Comparison of ENCODE assay signal across 17 cellular contexts in genomic region chr2:47028846-47029560, GRCh38.
DNase-seq lines count a peak whose midpoint lies in the region; ATAC-seq and TF ChIP-seq lines count a peak whose summit lies in the region.
"Had no signal": no experiment of that assay in that cellular context is flagged by ENCODE, and none has a peak within 500 bp of the region (broad histone marks: within the 10 kb centered on the region; RNA-seq: fewer than 3 reads in every experiment).

No MANE protein-coding gene starts in this region.

- H3K4me1 ChIP-seq in right atrium auricular region (peaks cover 0 to 85% of the 10 kb centered on the region in 2 donors), breast epithelium (peaks cover 10 to 18% of the 10 kb centered on the region in 2 donors)

- H3K27ac ChIP-seq in right atrium auricular region (no peak overlapping the region), KOPT-K1 (ENCODE audit: low read depth, low read length, poor library complexity, severe bottlenecking) (peak overlapping the region; percentile 6), breast epithelium (peak overlapping the region; percentile 17 to 22), substantia nigra (ENCODE audit: low read depth, low read length, poor library complexity, severe bottlenecking) (peak overlapping the region; percentile 14)
- H3K27ac ChIP-seq: cardiac muscle cell, uterus had no signal

- no peak for TF ChIP-seq CTCF in right atrium auricular region (IDR thresholded peaks at IDR 0.05)
- TF ChIP-seq CTCF in breast epithelium (IDR thresholded peaks at IDR 0.05): no peak

- no peak for ATAC-seq in Right ventricle myocardium inferior

- H3K27me3 ChIP-seq in right atrium auricular region: no peaks in the 10 kb centered on the region
- H3K27me3 ChIP-seq in breast epithelium: no peaks in the 10 kb centered on the region
- H3K27me3 ChIP-seq: cardiac muscle cell, esophagus squamous epithelium, uterus had no signal

- peak; percentile 45 for DNase-seq in Right ventricle myocardium inferior (ENCODE audit: missing footprints)
- no peak for DNase-seq in right atrium auricular region (ENCODE audit: low spot score)
- peak; percentile 62 to 83 for DNase-seq in breast epithelium (ENCODE audit: low spot score in 2 of 2)
- no peak for DNase-seq in substantia nigra (lab: John Stamatoyannopoulos, UW)
- DNase-seq in NCI-H1092 treated with DMSO at 0.1 percent for 48 hours (lab: John Stamatoyannopoulos, UW): no peak
- DNase-seq in AG08396 (ENCODE audit: low spot score): no peak
- no peak for DNase-seq in activated naive CD4-positive, alpha-beta T cell treated with anti-CD3 and anti-CD28 coated beads, Interleukin-2, amount 50 U/mL, for 16 hours
- DNase-seq: activated CD4-positive, alpha-beta memory T cell treated with anti-CD3 and anti-CD28 coated beads for 36 hours; activated T-cell treated with anti-CD3 and anti-CD28 coated beads, Interleukin-2, amount 50 U/mL, for 48 hours; esophagus squamous epithelium; head of caudate nucleus; midbrain; NCI-H187 treated with DMSO at 0.1 percent for 48 hours; NCI-H82; uterus had no signal

- H3K9me3 ChIP-seq in right atrium auricular region: no peaks in the 10 kb centered on the region
- H3K9me3 ChIP-seq in KOPT-K1 (ENCODE audit: insufficient read depth, low read length, poor library complexity, severe bottlenecking): no peaks in the 10 kb centered on the region
- no peaks in the 10 kb centered on the region for H3K9me3 ChIP-seq in breast epithelium
- H3K9me3 ChIP-seq: esophagus squamous epithelium, uterus had no signal

- TF ChIP-seq POLR2A in breast epithelium (IDR thresholded peaks at IDR 0.05): no peak

- H3K4me3 ChIP-seq in right atrium auricular region (no peak overlapping the region), breast epithelium (no peak overlapping the region)
- H3K4me3 ChIP-seq: cardiac muscle cell, esophagus squamous epithelium, uterus had no signal

- H3K36me3 ChIP-seq in right atrium auricular region (peaks cover 33% of the 10 kb centered on the region), KOPT-K1 (ENCODE audit: insufficient read depth, low read length) (peaks cover 100% of the 10 kb centered on the region), breast epithelium (peaks cover 5% of the 10 kb centered on the region)
- H3K36me3 ChIP-seq: cardiac muscle cell, uterus had no signal

- intact Hi-C loops in Right ventricle myocardium inferior (cut with DNase I) (no loop called here), breast epithelium (cut with DNase I; ENCODE audit: low total_unique reads) (no loop called here)

Comparison
In these comparisons a context has a peak if more than half of its experiments do, and no peak if none do; other contexts are left out.
1. DNase-seq: peak in Right ventricle myocardium inferior (single experiment) and breast epithelium (2 of 2); none in right atrium auricular region (single experiment), substantia nigra (0 of 49), NCI-H1092 treated with DMSO at 0.1 percent for 48 hours (single experiment), AG08396 (single experiment) and activated naive CD4-positive, alpha-beta T cell treated with anti-CD3 and anti-CD28 coated beads, Interleukin-2, amount 50 U/mL, for 16 hours (single experiment).
2. H3K27ac ChIP-seq: peak in KOPT-K1 (single experiment), breast epithelium (2 of 2) and substantia nigra (single experiment); none in right atrium auricular region (0 of 2).